ENCODE assay signal across 8 cellular contexts in genomic region chr17:81911277-81911961, GRCh38. TPM values are rescaled to one million over a fixed set of nuclear protein-coding genes. Genes with fewer than 3 reads are reported as not detected.
A peak's percentile ranks its signal among the peaks of the same experiment; 100 is the strongest.
DNase-seq lines count a peak whose midpoint lies in the region; ATAC-seq and TF ChIP-seq lines count a peak whose summit lies in the region.

Gene PCYT2, minus strand, starts transcription at chr17:81911399. Its CDS starts 44 bp downstream, at chr17:81911355.

- ATAC-seq in GM19025 (IDR thresholded peaks at IDR 0.05; ENCODE audit: low read depth, unreplicated experiment) (peak; percentile 65), HG03280 (IDR thresholded peaks at IDR 0.05; ENCODE audit: unreplicated experiment) (peak; percentile 66)

- CTCF ChIA-PET in AG04449 (lab: Yijun Ruan, JAX), result interaction anchor here (1.0 to 1.4 kb wide), 2 partner anchors 13 to 42 kb away, joined by 4 to 6 read pairs; no protein-coding TSS in a partner anchor

- H3K4me3 ChIP-seq in AG04449 (ENCODE audit: low read depth, low read length), result peak within 1 kb of the TSS; percentile 74

- TF ChIP-seq CTCF in AG04449 (IDR thresholded peaks at IDR 0.05; ENCODE audit: insufficient read depth, low read length, missing control alignments), result no peak

- POLR2A ChIA-PET in AG04449 (lab: Yijun Ruan, JAX), result interaction anchor here (1.4 kb wide), 1 partner anchor 15 kb away, joined by 4 read pairs; no protein-coding TSS in a partner anchor

- DNase-seq in AG04449 (ENCODE audit: low read depth, low spot score), result no peak
- DNase-seq in NCI-H460 (ENCODE audit: extremely low read depth, low read depth), result peak; percentile 91
- DNase-seq in activated CD4-positive, alpha-beta T cell treated with anti-CD3 and anti-CD28 coated beads for 24 hours (ENCODE audit: low read depth in 2 of 2), result peak; percentile 88 to 94
- DNase-seq in cerebellum (ENCODE audit: low spot score), result peak; percentile 100
- peak; percentile 48 for DNase-seq in kidney glomerular epithelial cell (lab: John Stamatoyannopoulos, UW)
- peak; percentile 86 to 88 for DNase-seq in stimulated activated CD4-positive, alpha-beta T cell treated with anti-CD3 and anti-CD28 coated beads, Interleukin-1b, Interleukin-23, amount 100 ng/mL, for 1 hour (ENCODE audit: low read depth in 2 of 2)

RNA-seq across cellular contexts. Expression of gene PCYT2, which starts in this region (rescaled TPM):
- total RNA-seq in NCI-H460 (2014; rRNA removed; shearing (Covaris generic)), result 2.7 and 3.4 TPM in 2 replicates
- polyA plus RNA-seq in NCI-H460 (2014; cell fraction: nucleus; rRNA removed), result 75.2 and 85.5 TPM in 2 replicates
- total RNA-seq in cerebellum, result 14.1 TPM
